12 cellular contexts compared by ENCODE assay signal in the genomic region with DNA sequence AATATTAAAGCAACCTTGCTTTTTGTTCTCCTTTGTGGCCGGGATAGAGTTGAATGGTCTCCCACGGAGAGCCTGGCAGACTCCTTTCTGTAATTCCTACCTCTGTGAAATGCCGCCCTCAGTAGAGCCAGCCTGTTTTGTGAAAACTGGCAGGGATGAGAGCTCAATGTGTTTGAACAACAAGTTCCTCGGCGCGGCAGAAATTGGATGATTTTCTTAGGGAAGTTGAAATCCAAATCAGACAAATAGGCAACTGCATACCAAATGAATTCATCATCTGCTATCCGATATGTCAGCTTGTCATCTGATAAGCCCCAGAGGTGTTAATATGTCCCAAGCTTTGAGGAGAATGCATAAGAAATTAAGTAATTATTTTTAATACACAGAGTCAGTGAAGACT.
DNase-seq lines count a peak whose midpoint lies in the region; ATAC-seq and TF ChIP-seq lines count a peak whose summit lies in the region.
"Had no signal": no experiment of that assay in that cellular context is flagged by ENCODE, and none has a peak within 500 bp of the region (broad histone marks: within the 10 kb centered on the region; RNA-seq: fewer than 3 reads in every experiment).

No MANE protein-coding gene starts in this region.

- H2AFZ ChIP-seq in hepatocyte: no peak overlapping the region

- no peak overlapping the region for H3K4me3 ChIP-seq in astrocyte of the cerebellum (ENCODE audit: low read depth, low read length)
- H3K4me3 ChIP-seq in hepatocyte: no peak overlapping the region

- H3K36me3 ChIP-seq in hepatocyte (replicated peaks; ENCODE audit: insufficient read depth, low read depth): no peaks in the 10 kb centered on the region

- H3K27me3 ChIP-seq in hepatocyte: no peaks in the 10 kb centered on the region

- H3K9me2 ChIP-seq in hepatocyte (replicated peaks; ENCODE audit: insufficient read depth): no peaks in the 10 kb centered on the region

- peaks cover 14% of the 10 kb centered on the region for H3K4me1 ChIP-seq in hepatocyte (ENCODE audit: insufficient read depth)

- DNase-seq in NCI-H1092 (lab: John Stamatoyannopoulos, UW) (peak; percentile 21), astrocyte of the cerebellum (ENCODE audit: low read depth) (peak; percentile 20), medulla oblongata (ENCODE audit: extremely low spot score) (peak; percentile 58), hepatocyte (ENCODE audit: low spot score) (no peak), GM20000 (ENCODE audit: low spot score) (no peak)
- DNase-seq: activated B cell treated with CpG ODN at 0.5 μM for 24 hours; activated T-cell treated with anti-CD3 and anti-CD28 coated beads, Interleukin-2, amount 50 U/mL, for 48 hours; GF-D8; Right ventricle myocardium superior had no signal

- H3K9me3 ChIP-seq in hepatocyte (ENCODE audit: low read depth): no peaks in the 10 kb centered on the region

- no peaks in the 10 kb centered on the region for H3K79me2 ChIP-seq in hepatocyte

- no peak for ATAC-seq in HG03095 (IDR thresholded peaks at IDR 0.05; ENCODE audit: unreplicated experiment)
- ATAC-seq in activated CD4-positive, CD25-positive, alpha-beta regulatory T cell treated with anti-CD3 and anti-CD28 coated beads, Interleukin-2, amount 50 U/mL, for 24 hours: no peak

- 70% methylated on average over 7 of the region's 7 CpGs for WGBS in hepatocyte (ENCODE audit: low lambda C conversion rate, missing lambda C conversion rate)

- peak overlapping the region; percentile 18 for H3K27ac ChIP-seq in 22Rv1
- H3K27ac ChIP-seq in hepatocyte: no peak overlapping the region

- H3K4me2 ChIP-seq in hepatocyte: no peak overlapping the region

- in situ Hi-C loops in astrocyte of the cerebellum (cut with HindIII; ENCODE audit: low sequenced_read_pairs): no loop called here

- H4K20me1 ChIP-seq in hepatocyte (ENCODE audit: insufficient read depth, poor library complexity, severe bottlenecking): no peaks in the 10 kb centered on the region

- no peak for TF ChIP-seq CTCF in 22Rv1 (IDR thresholded peaks at IDR 0.05)
- TF ChIP-seq CTCF in astrocyte of the cerebellum (IDR thresholded peaks at IDR 0.05; ENCODE audit: low read depth, low read length, missing control alignments): no peak
- TF ChIP-seq CTCF in hepatocyte (IDR thresholded peaks at IDR 0.05; ENCODE audit: poor library complexity): no peak
- no peak for TF ChIP-seq CTCF in GM20000 (IDR thresholded peaks at IDR 0.05; ENCODE audit: extremely low read depth, missing control alignments)

Comparison
In these comparisons a context has a peak if more than half of its experiments do, and no peak if none do; other contexts are left out.
1. DNase-seq: peak in NCI-H1092 (single experiment), astrocyte of the cerebellum (single experiment) and medulla oblongata (single experiment); none in hepatocyte (single experiment) and GM20000 (single experiment).